ENCODE assay signal across 27 cellular contexts in the genomic region with DNA sequence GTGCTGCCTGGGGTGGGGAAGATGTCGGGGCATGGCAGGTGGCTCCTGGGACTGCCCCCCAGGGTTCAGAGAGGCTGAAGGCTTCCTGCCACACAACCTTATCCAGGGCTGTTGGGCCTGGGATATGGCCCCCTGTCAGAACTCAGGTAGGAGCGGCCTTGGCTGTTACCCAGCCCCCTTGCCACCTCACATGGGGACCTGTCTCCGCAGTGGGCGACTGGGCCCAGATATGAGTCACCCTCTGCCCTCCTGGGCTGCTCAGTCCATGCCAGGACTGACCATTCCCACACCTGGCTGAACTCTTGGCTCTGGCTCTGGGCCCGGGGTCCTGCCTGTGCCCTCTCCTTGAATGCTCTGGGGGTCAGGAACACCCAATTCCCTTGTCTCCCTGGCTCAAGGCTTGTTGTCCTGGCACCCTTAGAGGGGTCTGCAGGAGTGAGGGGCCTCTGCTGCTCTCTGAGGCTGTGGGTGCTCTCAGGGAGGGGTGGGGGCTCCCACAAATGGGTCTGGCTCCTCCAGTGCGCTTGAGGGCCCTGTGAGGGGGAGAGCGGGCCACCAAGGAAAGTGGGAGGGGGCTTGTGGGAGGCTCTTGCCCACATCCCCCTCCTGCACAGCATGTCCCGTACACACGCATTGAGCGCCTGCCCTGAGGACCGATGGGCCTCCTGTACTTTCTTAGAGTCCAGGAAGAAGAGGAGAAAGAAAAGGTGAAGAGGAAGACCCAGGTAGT.
"Had no signal": no experiment of that assay in that cellular context is flagged by ENCODE, and none has a peak within 500 bp of the region (broad histone marks: within the 10 kb centered on the region; RNA-seq: fewer than 3 reads in every experiment).

No MANE protein-coding gene starts in this region.

- H3K9me3 Mint-ChIP-seq: activated CD4-positive, alpha-beta memory T cell treated with anti-CD3 and anti-CD28 coated beads for 36 hours; activated CD4-positive, alpha-beta T cell treated with anti-CD3 and anti-CD28 coated beads, Interleukin-2, amount 10 ng/mL, durations not matched to agents 24 days and 14 days; activated naive CD4-positive, alpha-beta T cell treated with anti-CD3 and anti-CD28 coated beads, Interleukin-2, amount 50 U/mL, for 72 hours; activated T-cell treated with anti-CD3 and anti-CD28 coated beads, Interleukin-2, amount 50 U/mL, for 72 hours; brain; naive B cell; nephron progenitor cell had no signal

- H3K27ac Mint-ChIP-seq: activated CD4-positive, alpha-beta memory T cell treated with anti-CD3 and anti-CD28 coated beads for 36 hours; activated CD4-positive, alpha-beta T cell treated with anti-CD3 and anti-CD28 coated beads, Interleukin-2, amount 10 ng/mL, durations not matched to agents 24 days and 14 days; activated T-cell treated with anti-CD3 and anti-CD28 coated beads, Interleukin-2, amount 50 U/mL, for 72 hours; brain; immature natural killer cell; naive B cell; nephron progenitor cell had no signal

- H3K27ac ChIP-seq: adrenal gland, ascending aorta, cardiac muscle cell, heart left ventricle, left ventricle myocardium inferior, pancreas, psoas muscle, suprapubic skin, tibial artery had no signal

- H3K9me3 ChIP-seq: adrenal gland, ascending aorta, heart left ventricle, left ventricle myocardium inferior, pancreas, psoas muscle, suprapubic skin, tibial artery had no signal

- DNase-seq: activated CD4-positive, alpha-beta memory T cell treated with anti-CD3 and anti-CD28 coated beads for 36 hours; activated CD4-positive, alpha-beta T cell treated with anti-CD3 and anti-CD28 coated beads, Interleukin-2, amount 10 ng/mL, durations not matched to agents 24 days and 14 days; activated CD4-positive, CD25-positive, alpha-beta regulatory T cell treated with anti-CD3 and anti-CD28 coated beads, Interleukin-2, amount 50 U/mL, for 72 hours; activated naive CD4-positive, alpha-beta T cell; activated T-cell treated with anti-CD3 and anti-CD28 coated beads for 4 hours; activated T-cell treated with anti-CD3 and anti-CD28 coated beads, Interleukin-2, amount 50 U/mL, for 72 hours; foreskin fibroblast; heart left ventricle; hypothalamus; immature natural killer cell; kidney glomerular epithelial cell; left ventricle myocardium inferior; naive B cell; nephron progenitor cell; psoas muscle; stimulated activated naive CD4-positive, alpha-beta T cell; T-helper 2 cell; tibial artery had no signal

- ATAC-seq: activated naive CD4-positive, alpha-beta T cell treated with anti-CD3 and anti-CD28 coated beads, Interleukin-2, amount 50 U/mL, for 72 hours; activated T-cell treated with anti-CD3 and anti-CD28 coated beads, Interleukin-2, amount 50 U/mL, for 72 hours; esophagus mucosa; heart left ventricle; pancreas; psoas muscle had no signal

- H3K4me3 ChIP-seq: adrenal gland, ascending aorta, cardiac muscle cell, heart left ventricle, left ventricle myocardium inferior, pancreas, psoas muscle, smooth muscle cell, suprapubic skin, tibial artery had no signal

- H3K4me1 ChIP-seq: adrenal gland, ascending aorta, heart left ventricle, left ventricle myocardium inferior, pancreas, psoas muscle, suprapubic skin, tibial artery had no signal

- H3K36me3 ChIP-seq: adrenal gland, ascending aorta, cardiac muscle cell, heart left ventricle, left ventricle myocardium inferior, pancreas, suprapubic skin, tibial artery had no signal

- H3K4me2 ChIP-seq: smooth muscle cell had no signal

- H3K27me3 Mint-ChIP-seq: activated CD4-positive, alpha-beta memory T cell treated with anti-CD3 and anti-CD28 coated beads for 36 hours; activated CD4-positive, alpha-beta T cell treated with anti-CD3 and anti-CD28 coated beads, Interleukin-2, amount 10 ng/mL, durations not matched to agents 24 days and 14 days had no signal

- H3K36me3 Mint-ChIP-seq: activated CD4-positive, alpha-beta memory T cell treated with anti-CD3 and anti-CD28 coated beads for 36 hours; activated naive CD4-positive, alpha-beta T cell treated with anti-CD3 and anti-CD28 coated beads, Interleukin-2, amount 50 U/mL, for 72 hours; brain; immature natural killer cell; naive B cell had no signal

- H3K4me1 Mint-ChIP-seq: activated CD4-positive, alpha-beta T cell treated with anti-CD3 and anti-CD28 coated beads, Interleukin-2, amount 10 ng/mL, durations not matched to agents 24 days and 14 days; brain; immature natural killer cell; naive B cell; nephron progenitor cell had no signal

- H3K27me3 ChIP-seq: adrenal gland, ascending aorta, cardiac muscle cell, heart left ventricle, pancreas, suprapubic skin, tibial artery had no signal

- H3K4me3 Mint-ChIP-seq: activated CD4-positive, alpha-beta memory T cell treated with anti-CD3 and anti-CD28 coated beads for 36 hours; activated CD4-positive, alpha-beta T cell treated with anti-CD3 and anti-CD28 coated beads, Interleukin-2, amount 10 ng/mL, durations not matched to agents 24 days and 14 days; activated T-cell treated with anti-CD3 and anti-CD28 coated beads, Interleukin-2, amount 50 U/mL, for 72 hours; brain; immature natural killer cell; naive B cell; nephron progenitor cell had no signal
